8 cellular contexts compared by ENCODE assay signal in genomic region chr2:199940373-199940772, GRCh38. TPM values are rescaled to one million over a fixed set of nuclear protein-coding genes. Genes with fewer than 3 reads are reported as not detected.
DNase-seq lines count a peak whose midpoint lies in the region; ATAC-seq lines count a peak whose summit lies in the region.

No MANE protein-coding gene starts in this region.

- DNase-seq in Caki2 (ENCODE audit: low read depth): peak; percentile 48
- DNase-seq in NCI-H526 treated with DMSO at 0.1 percent for 48 hours (lab: John Stamatoyannopoulos, UW): peak; percentile 21
- peak; percentile 36 for DNase-seq in dedifferentiated amniotic fluid mesenchymal stem cell (ENCODE audit: extremely low spot score)
- DNase-seq in stimulated activated naive CD8-positive, alpha-beta T cell treated with anti-CD3 and anti-CD28 coated beads, Interleukin-15, Interleukin-2, amounts not matched to agents 100 U/mL and 50 U/mL, for 24 hours: no peak
- no peak for DNase-seq in posterior vena cava (ENCODE audit: low spot score)
- DNase-seq in activated CD4-positive, alpha-beta T cell treated with anti-CD3 and anti-CD28 coated beads, Interleukin-2, amount 50 U/mL, for 1 hour: no peak
- DNase-seq in NCI-H226: no peak

- peak; percentile 62 for ATAC-seq in GM21786 (IDR thresholded peaks at IDR 0.05; ENCODE audit: unreplicated experiment)
- ATAC-seq in stimulated activated naive CD8-positive, alpha-beta T cell treated with anti-CD3 and anti-CD28 coated beads, Interleukin-15, Interleukin-2, amounts not matched to agents 100 U/mL and 50 U/mL, for 24 hours: peak; percentile 28

- in situ Hi-C loops in Caki2 (cut with HindIII; ENCODE audit: low pct_unique_long_range_greater_than_20kb, low sequenced_read_pairs): no loop called here

- intact Hi-C loops in posterior vena cava (cut with DNase I): no loop called here

RNA-seq across cellular contexts. Expression of gene TYW5, which starts 14.9 kb away (rescaled TPM):
- 5.9 and 9.2 TPM in 2 replicates for total RNA-seq in Caki2 (2014; rRNA removed; shearing (Covaris generic); ENCODE audit: low replicate concordance)
- total RNA-seq in posterior vena cava: 1 to 10 TPM; 5.7 to 6.0 TPM

RNA-seq across cellular contexts. Expression of gene MAIP1, which starts 15.0 kb away (rescaled TPM):
- total RNA-seq in Caki2 (2014; rRNA removed; shearing (Covaris generic); ENCODE audit: low replicate concordance): 22.1 and 32.5 TPM in 2 replicates
- total RNA-seq in posterior vena cava: 10 to 100 TPM; 12.3 to 14.1 TPM

RNA-seq across cellular contexts. Expression of gene C2orf69, which starts 29.3 kb away (rescaled TPM):
- total RNA-seq in Caki2 (2014; rRNA removed; shearing (Covaris generic); ENCODE audit: low replicate concordance): 4.6 and 5.9 TPM in 2 replicates
- 10 to 100 TPM; 13.5 to 16.5 TPM for total RNA-seq in posterior vena cava

Comparison
In these comparisons a context has a peak if more than half of its experiments do, and no peak if none do; other contexts are left out.
1. DNase-seq: peak in Caki2 (single experiment), NCI-H526 treated with DMSO at 0.1 percent for 48 hours (single experiment) and dedifferentiated amniotic fluid mesenchymal stem cell (single experiment); none in stimulated activated naive CD8-positive, alpha-beta T cell treated with anti-CD3 and anti-CD28 coated beads, Interleukin-15, Interleukin-2, amounts not matched to agents 100 U/mL and 50 U/mL, for 24 hours (single experiment), posterior vena cava (single experiment), activated CD4-positive, alpha-beta T cell treated with anti-CD3 and anti-CD28 coated beads, Interleukin-2, amount 50 U/mL, for 1 hour (single experiment) and NCI-H226 (single experiment).